In genomic region chr2:178522950-178523595, GRCh38 we compare ENCODE assay signal across 9 cellular contexts. TPM values are rescaled to one million over a fixed set of nuclear protein-coding genes. Genes with fewer than 3 reads are reported as not detected.
DNase-seq lines count a peak whose midpoint lies in the region; ATAC-seq, FAIRE-seq and TF ChIP-seq lines count a peak whose summit lies in the region.
"Had no signal": no experiment of that assay in that cellular context is flagged by ENCODE, and none has a peak within 500 bp of the region (broad histone marks: within the 10 kb centered on the region; RNA-seq: fewer than 3 reads in every experiment).

No MANE protein-coding gene starts in this region.

- FAIRE-seq in GM18507 (lab: Jason Lieb, UNC): peak; percentile 88

- H3K27me3 ChIP-seq in liver (ENCODE audit: control insufficient read depth in 4 of 4, insufficient read depth in 4 of 4, low read length in 3 of 4): no peaks in the 10 kb centered on the region

- peak overlapping the region; percentile 15 to 34 for H3K27ac ChIP-seq in liver (ENCODE audit: low read depth in 1 of 2, low read length in 2 of 2)

- H3K9ac ChIP-seq in liver (ENCODE audit: low read depth in 1 of 2, low read length in 2 of 2): peak overlapping the region; percentile 54 to 77

- peak; percentile 92 for ATAC-seq in HG03025 (IDR thresholded peaks at IDR 0.05; ENCODE audit: low FRiP score, unreplicated experiment)

- TF ChIP-seq CTCF in liver (IDR thresholded peaks at IDR 0.05; ENCODE audit: low read depth, low read length, missing input control): peak; percentile 58

- peak; percentile 60 to 75 for TF ChIP-seq RAD21 in liver (IDR thresholded peaks at IDR 0.05)

- peaks cover 0 to 13% (median 3%) of the 10 kb centered on the region in 4 donors for H3K36me3 ChIP-seq in liver (ENCODE audit: control insufficient read depth in 4 of 4, insufficient read depth in 3 of 4, low read depth in 1 of 4, low read length in 3 of 4)

- no peaks in the 10 kb centered on the region for H3K9me3 ChIP-seq in liver (ENCODE audit: control insufficient read depth in 4 of 4, low read length in 3 of 4)

- DNase-seq in A172 (ENCODE audit: low spot score) (peak; percentile 89), GM18507 (ENCODE audit: extremely low spot score, insufficient read length, low read depth) (peak; percentile 54), NCI-H345 treated with DMSO at 0.1 percent for 48 hours (lab: John Stamatoyannopoulos, UW; ENCODE audit: unreplicated experiment) (peak; percentile 43), dermis microvascular lymphatic vessel endothelial cell (ENCODE audit: low read depth in 2 of 2) (peak; percentile 33 to 82)
- DNase-seq in activated CD4-positive, alpha-beta T cell treated with anti-CD3 and anti-CD28 coated beads, Interleukin-2, amount 50 U/mL, for 24 hours (ENCODE audit: low read depth in 1 of 2, low spot score in 1 of 2): peak; percentile 48 to 71
- peak; percentile 70 to 85 for DNase-seq in stimulated activated CD4-positive, alpha-beta T cell treated with anti-CD3 and anti-CD28 coated beads, Interleukin-2, amount 100 ng/mL, for 48 hours

- WGBS in liver: 22% methylated on average over 25 of the region's 25 CpGs

- H3K4me1 ChIP-seq in liver (ENCODE audit: control insufficient read depth in 4 of 4, insufficient read depth in 4 of 4, low read length in 3 of 4): peaks cover 0 to 10% (median 5%) of the 10 kb centered on the region in 4 donors
- H3K4me1 ChIP-seq: HAP-1 had no signal

- H3K4me3 ChIP-seq in liver (ENCODE audit: low read depth in 1 of 3, low read length in 3 of 3): peak overlapping the region; percentile 48 to 81 (median 78)
- H3K4me3 ChIP-seq: HAP-1 had no signal

TF ChIP-seq in liver, 16 proteins besides CTCF, POLR2A, EP300 and RAD21:
- peak; percentile 14 to 50 for TF ChIP-seq HNF4A (conservative IDR thresholded peaks at IDR 0.05)
- TF ChIP-seq, protein P1, sequence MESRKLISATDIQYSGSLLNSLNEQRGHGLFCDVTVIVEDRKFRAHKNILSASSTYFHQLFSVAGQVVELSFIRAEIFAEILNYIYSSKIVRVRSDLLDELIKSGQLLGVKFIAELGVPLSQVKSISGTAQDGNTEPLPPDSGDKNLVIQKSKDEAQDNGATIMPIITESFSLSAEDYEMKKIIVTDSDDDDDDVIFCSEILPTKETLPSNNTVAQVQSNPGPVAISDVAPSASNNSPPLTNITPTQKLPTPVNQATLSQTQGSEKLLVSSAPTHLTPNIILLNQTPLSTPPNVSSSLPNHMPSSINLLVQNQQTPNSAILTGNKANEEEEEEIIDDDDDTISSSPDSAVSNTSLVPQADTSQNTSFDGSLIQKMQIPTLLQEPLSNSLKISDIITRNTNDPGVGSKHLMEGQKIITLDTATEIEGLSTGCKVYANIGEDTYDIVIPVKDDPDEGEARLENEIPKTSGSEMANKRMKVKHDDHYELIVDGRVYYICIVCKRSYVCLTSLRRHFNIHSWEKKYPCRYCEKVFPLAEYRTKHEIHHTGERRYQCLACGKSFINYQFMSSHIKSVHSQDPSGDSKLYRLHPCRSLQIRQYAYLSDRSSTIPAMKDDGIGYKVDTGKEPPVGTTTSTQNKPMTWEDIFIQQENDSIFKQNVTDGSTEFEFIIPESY (IDR thresholded peaks at IDR 0.05): no peak
- peak; percentile 41 to 84 for TF ChIP-seq JUND (IDR thresholded peaks at IDR 0.05)
- TF ChIP-seq EGR1 (IDR thresholded peaks at IDR 0.05; ENCODE audit: low read depth in 2 of 2): no peak
- TF ChIP-seq YY1 (IDR thresholded peaks at IDR 0.05): no peak
- peak; percentile 71 for TF ChIP-seq ATF3 (IDR thresholded peaks at IDR 0.05)
- no peak for TF ChIP-seq FOXA2 (IDR thresholded peaks at IDR 0.05)
- TF ChIP-seq TAF1 (conservative IDR thresholded peaks at IDR 0.05): no peak
- no peak for TF ChIP-seq NR2F2 (IDR thresholded peaks at IDR 0.05)
- TF ChIP-seq, protein P2, sequence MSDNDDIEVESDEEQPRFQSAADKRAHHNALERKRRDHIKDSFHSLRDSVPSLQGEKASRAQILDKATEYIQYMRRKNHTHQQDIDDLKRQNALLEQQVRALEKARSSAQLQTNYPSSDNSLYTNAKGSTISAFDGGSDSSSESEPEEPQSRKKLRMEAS (IDR thresholded peaks at IDR 0.05): no peak
- TF ChIP-seq GABPA (IDR thresholded peaks at IDR 0.05 in 1 of 2, conservative IDR thresholded peaks at IDR 0.05 in 1 of 2): peak; percentile 80 to 92
- TF ChIP-seq FOXA1 (IDR thresholded peaks at IDR 0.05): no peak
- peak in 1 of 2 donors; percentile 42 for TF ChIP-seq RXRA (IDR thresholded peaks at IDR 0.05)
- TF ChIP-seq, protein P3, sequence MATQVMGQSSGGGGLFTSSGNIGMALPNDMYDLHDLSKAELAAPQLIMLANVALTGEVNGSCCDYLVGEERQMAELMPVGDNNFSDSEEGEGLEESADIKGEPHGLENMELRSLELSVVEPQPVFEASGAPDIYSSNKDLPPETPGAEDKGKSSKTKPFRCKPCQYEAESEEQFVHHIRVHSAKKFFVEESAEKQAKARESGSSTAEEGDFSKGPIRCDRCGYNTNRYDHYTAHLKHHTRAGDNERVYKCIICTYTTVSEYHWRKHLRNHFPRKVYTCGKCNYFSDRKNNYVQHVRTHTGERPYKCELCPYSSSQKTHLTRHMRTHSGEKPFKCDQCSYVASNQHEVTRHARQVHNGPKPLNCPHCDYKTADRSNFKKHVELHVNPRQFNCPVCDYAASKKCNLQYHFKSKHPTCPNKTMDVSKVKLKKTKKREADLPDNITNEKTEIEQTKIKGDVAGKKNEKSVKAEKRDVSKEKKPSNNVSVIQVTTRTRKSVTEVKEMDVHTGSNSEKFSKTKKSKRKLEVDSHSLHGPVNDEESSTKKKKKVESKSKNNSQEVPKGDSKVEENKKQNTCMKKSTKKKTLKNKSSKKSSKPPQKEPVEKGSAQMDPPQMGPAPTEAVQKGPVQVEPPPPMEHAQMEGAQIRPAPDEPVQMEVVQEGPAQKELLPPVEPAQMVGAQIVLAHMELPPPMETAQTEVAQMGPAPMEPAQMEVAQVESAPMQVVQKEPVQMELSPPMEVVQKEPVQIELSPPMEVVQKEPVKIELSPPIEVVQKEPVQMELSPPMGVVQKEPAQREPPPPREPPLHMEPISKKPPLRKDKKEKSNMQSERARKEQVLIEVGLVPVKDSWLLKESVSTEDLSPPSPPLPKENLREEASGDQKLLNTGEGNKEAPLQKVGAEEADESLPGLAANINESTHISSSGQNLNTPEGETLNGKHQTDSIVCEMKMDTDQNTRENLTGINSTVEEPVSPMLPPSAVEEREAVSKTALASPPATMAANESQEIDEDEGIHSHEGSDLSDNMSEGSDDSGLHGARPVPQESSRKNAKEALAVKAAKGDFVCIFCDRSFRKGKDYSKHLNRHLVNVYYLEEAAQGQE (IDR thresholded peaks at IDR 0.05): no peak
- peak; percentile 42 for TF ChIP-seq SP1 (IDR thresholded peaks at IDR 0.05)
- TF ChIP-seq HNF4G (IDR thresholded peaks at IDR 0.05): no peak

RNA-seq across cellular contexts. Expression of gene PLEKHA3, which starts 42.8 kb away (rescaled TPM):
- 34.4 and 63.0 TPM in 2 replicates for total RNA-seq in A172 (2014; rRNA removed; shearing (Covaris generic))
- total RNA-seq in dermis microvascular lymphatic vessel endothelial cell: 5.0 and 6.8 TPM in 2 replicates
- 1 to 10 TPM; 5.9 to 6.3 TPM for total RNA-seq in liver
- 1 to 10 TPM; 3.6 to 7.1 TPM for polyA plus RNA-seq in liver

RNA-seq across cellular contexts. Expression of gene FKBP7, which starts 44.7 kb away (rescaled TPM):
- total RNA-seq in A172 (2014; rRNA removed; shearing (Covaris generic)): 3.6 and 10.5 TPM in 2 replicates
- total RNA-seq in dermis microvascular lymphatic vessel endothelial cell (16.0 and 17.3 TPM in 2 replicates), liver (1 to 10 TPM; 4.1 to 5.7 TPM)
- 10 to 100 TPM in 1 of 2 donors, 1 to 10 TPM in 1; 2.8 to 10.4 TPM for polyA plus RNA-seq in liver

Comparison
In these comparisons a context has a peak if more than half of its experiments do, and no peak if none do; other contexts are left out.
1. Peak in every context shown above with its lines: DNase-seq, ATAC-seq, H3K4me3 ChIP-seq and H3K27ac ChIP-seq.